In the genomic region with DNA sequence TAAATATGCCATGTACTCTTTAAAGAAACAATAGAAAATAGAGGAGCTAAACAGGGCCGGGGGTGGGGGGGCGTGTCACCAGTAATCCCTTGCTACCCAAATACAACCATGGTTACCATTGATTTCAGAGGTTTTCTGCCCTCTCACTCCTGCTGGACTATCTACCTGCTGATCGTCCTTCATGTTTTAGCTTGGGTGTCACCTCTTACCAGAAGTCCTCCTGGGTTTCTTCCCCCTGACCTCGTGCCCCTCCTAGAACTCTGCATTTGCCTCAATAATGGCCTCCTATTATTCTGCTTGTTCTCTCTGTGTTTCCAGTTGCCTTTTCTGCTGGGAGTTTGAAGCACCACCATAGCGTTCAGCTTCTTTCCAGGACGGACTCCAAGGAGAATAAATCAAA, we compare ENCODE assay signal across 9 cellular contexts. TPM values are rescaled to one million over a fixed set of nuclear protein-coding genes. Genes with fewer than 3 reads are reported as not detected.
"Had no signal": no experiment of that assay in that cellular context is flagged by ENCODE, and none has a peak within 500 bp of the region (broad histone marks: within the 10 kb centered on the region; RNA-seq: fewer than 3 reads in every experiment).

No MANE protein-coding gene starts in this region.

- ATAC-seq: GM12878 had no signal

- FAIRE-seq: G401.6, GM12878, GM12891, GM12892, GM18507, GM19239 had no signal

- H3K4me3 ChIP-seq: GM12878 had no signal

- DNase-seq: GDM1, GF-D8 had no signal

RNA-seq across cellular contexts. Expression of a gene that starts 9.4 kb away (rescaled TPM):
- total RNA-seq: G401, GM12878 had no signal
- polyA plus RNA-seq: GM12878 had no signal

RNA-seq across cellular contexts. Expression of a gene that starts 34.5 kb away (rescaled TPM):
- total RNA-seq: G401 had no signal
